In the genomic region with DNA sequence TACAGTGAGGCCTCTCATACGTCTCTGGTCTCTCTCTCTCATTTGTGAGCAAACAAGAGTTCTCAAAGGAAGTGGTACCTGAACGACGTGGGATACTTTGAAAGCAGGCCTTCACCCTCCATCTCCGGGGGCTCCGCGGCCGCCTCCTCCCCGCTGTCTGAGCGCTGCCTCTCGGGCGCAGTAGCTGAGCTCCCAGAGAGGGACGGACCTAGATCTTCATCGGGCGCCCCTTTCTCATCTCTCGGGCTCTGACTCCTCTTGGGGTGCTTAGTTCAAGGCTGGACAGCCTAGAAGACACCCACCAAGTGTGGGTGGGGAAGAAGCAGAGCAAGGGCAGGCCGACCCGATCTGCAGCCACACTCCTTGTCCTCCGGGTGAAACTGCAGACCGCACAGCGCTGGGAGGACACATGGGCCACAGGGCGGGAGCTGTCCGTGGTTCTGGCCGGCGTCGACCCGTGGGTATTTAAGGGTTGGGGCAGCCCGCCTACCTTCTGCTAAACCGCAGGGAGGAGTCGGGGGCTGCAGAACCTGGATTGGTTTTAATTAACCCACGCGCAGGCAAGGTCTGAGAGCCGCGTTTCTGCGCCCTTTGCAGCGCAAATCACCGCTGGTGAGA, we compare ENCODE assay signal across 10 cellular contexts.
DNase-seq lines count a peak whose midpoint lies in the region; ATAC-seq and TF ChIP-seq lines count a peak whose summit lies in the region.
"Had no signal": no experiment of that assay in that cellular context is flagged by ENCODE, and none has a peak within 500 bp of the region (broad histone marks: within the 10 kb centered on the region; RNA-seq: fewer than 3 reads in every experiment).

No MANE protein-coding gene starts in this region.

- DNase-seq in AG08396 (ENCODE audit: low spot score) (peak; percentile 22), HuH-7.5 (ENCODE audit: low spot score) (peak; percentile 27), choroid plexus epithelial cell (ENCODE audit: low read depth) (peak; percentile 30), right lobe of liver (peak; percentile 59 to 73 (median 65)), GM19240 (ENCODE audit: insufficient read length, low spot score) (no peak), NCI-H146 treated with DMSO at 0.1 percent for 48 hours (lab: John Stamatoyannopoulos, UW; ENCODE audit: unreplicated experiment) (no peak), immature natural killer cell (no peak)
- DNase-seq: activated B cell treated with CpG ODN at 0.5 μM for 24 hours; CD8-positive, alpha-beta T cell had no signal

- H3K4me3 ChIP-seq in choroid plexus epithelial cell (ENCODE audit: low read depth, low read length) (no peak overlapping the region), right lobe of liver (no peak overlapping the region)

- no peak for TF ChIP-seq POLR2A in right lobe of liver (IDR thresholded peaks at IDR 0.05)

- H3K27me3 ChIP-seq in right lobe of liver: no peaks in the 10 kb centered on the region

- peak; percentile 83 to 92 (median 90) for ATAC-seq in right lobe of liver
- no peak for ATAC-seq in HG03097 (IDR thresholded peaks at IDR 0.05; ENCODE audit: low FRiP score, unreplicated experiment)
- ATAC-seq: CD8-positive, alpha-beta T cell had no signal

- H3K9me3 Mint-ChIP-seq in immature natural killer cell: peaks cover 0 to 12% (median 4%) of the 10 kb centered on the region in 6 donors

- H3K4me1 Mint-ChIP-seq in immature natural killer cell: no peaks in the 10 kb centered on the region
- H3K4me1 Mint-ChIP-seq: activated B cell treated with CpG ODN at 0.5 μM for 24 hours had no signal

- no peak overlapping the region for H3K4me3 Mint-ChIP-seq in immature natural killer cell
- H3K4me3 Mint-ChIP-seq: activated B cell treated with CpG ODN at 0.5 μM for 24 hours; CD8-positive, alpha-beta T cell had no signal

- H3K9me3 ChIP-seq in right lobe of liver: no peaks in the 10 kb centered on the region

- intact Hi-C loops in right lobe of liver (cut with DNase I): no loop called here

- no peak overlapping the region for H3K27ac ChIP-seq in right lobe of liver

- no peak for TF ChIP-seq CTCF in choroid plexus epithelial cell (conservative IDR thresholded peaks at IDR 0.05; ENCODE audit: low read depth, low read length)
- no peak for TF ChIP-seq CTCF in right lobe of liver (IDR thresholded peaks at IDR 0.05)

- no peaks in the 10 kb centered on the region for H3K4me1 ChIP-seq in right lobe of liver

- H3K36me3 Mint-ChIP-seq in immature natural killer cell: no peaks in the 10 kb centered on the region
- H3K36me3 Mint-ChIP-seq: CD8-positive, alpha-beta T cell had no signal

- H3K36me3 ChIP-seq in right lobe of liver: no peaks in the 10 kb centered on the region

- H3K27ac Mint-ChIP-seq in immature natural killer cell: no peak overlapping the region
- H3K27ac Mint-ChIP-seq: activated B cell treated with CpG ODN at 0.5 μM for 24 hours; CD8-positive, alpha-beta T cell had no signal

- H3K27me3 Mint-ChIP-seq in immature natural killer cell (ENCODE audit: low read depth in 3 of 3): peaks cover 2 to 8% (median 4%) of the 10 kb centered on the region in 3 donors

- WGBS in right lobe of liver (ENCODE audit: insufficient coverage, low coverage, low lambda C conversion rate, missing lambda C conversion rate): 5% methylated on average over 9 of the region's 36 CpGs

Comparison
In these comparisons a context has a peak if more than half of its experiments do, and no peak if none do; other contexts are left out.
1. DNase-seq: peak in AG08396 (single experiment), HuH-7.5 (single experiment), choroid plexus epithelial cell (single experiment) and right lobe of liver (3 of 3); none in GM19240 (single experiment), NCI-H146 treated with DMSO at 0.1 percent for 48 hours (single experiment) and immature natural killer cell (0 of 3).